9 cellular contexts compared by ENCODE assay signal in genomic region chr1:244350027-244350426, GRCh38.
DNase-seq lines count a peak whose midpoint lies in the region; ATAC-seq and TF ChIP-seq lines count a peak whose summit lies in the region.
"Had no signal": no experiment of that assay in that cellular context is flagged by ENCODE, and none has a peak within 500 bp of the region (broad histone marks: within the 10 kb centered on the region; RNA-seq: fewer than 3 reads in every experiment).

No MANE protein-coding gene starts in this region.

- WGBS in upper lobe of left lung, 2 donors: 56 to 74% methylated on average over 6 of the region's 6 CpGs

- H3K4me1 ChIP-seq in upper lobe of left lung: peaks cover 0 to 4% (median 0%) of the 10 kb centered on the region in 4 donors

- peaks cover 23% of the 10 kb centered on the region for H3K4me1 Mint-ChIP-seq in activated T-helper 17 cell treated with anti-CD3 and anti-CD28 coated beads, Interleukin-2, amount 50 U/mL, for 72 hours

- peak; percentile 74 for ATAC-seq in GM19467 (IDR thresholded peaks at IDR 0.05; ENCODE audit: unreplicated experiment)
- ATAC-seq in HG03139 (IDR thresholded peaks at IDR 0.05; ENCODE audit: unreplicated experiment): peak; percentile 66
- ATAC-seq in activated T-helper 17 cell treated with anti-CD3 and anti-CD28 coated beads, Interleukin-2, amount 50 U/mL, for 72 hours (replicated peaks): peak; percentile 77
- no peak for ATAC-seq in upper lobe of left lung (ENCODE audit: low FRiP score in 2 of 2)
- no peak for ATAC-seq in left cardiac atrium

- TF ChIP-seq EP300 in upper lobe of left lung (IDR thresholded peaks at IDR 0.05): no peak

- H3K27ac ChIP-seq in upper lobe of left lung: no peak overlapping the region

- no peaks in the 10 kb centered on the region for H3K27me3 ChIP-seq in upper lobe of left lung

- TF ChIP-seq CTCF in GM10248 (IDR thresholded peaks at IDR 0.05; ENCODE audit: control extremely low read depth, extremely low read depth, low read depth, missing control alignments) (no peak), upper lobe of left lung (IDR thresholded peaks at IDR 0.05) (no peak)

- H3K36me3 Mint-ChIP-seq in activated T-helper 17 cell treated with anti-CD3 and anti-CD28 coated beads, Interleukin-2, amount 50 U/mL, for 72 hours (ENCODE audit: low read depth): no peaks in the 10 kb centered on the region

- H3K27me3 Mint-ChIP-seq in activated T-helper 17 cell treated with anti-CD3 and anti-CD28 coated beads, Interleukin-2, amount 50 U/mL, for 72 hours: peaks cover 19% of the 10 kb centered on the region

- no peak overlapping the region for H3K4me3 ChIP-seq in upper lobe of left lung

- DNase-seq in GM10248 (ENCODE audit: extremely low spot score) (peak; percentile 48), GDM1 (lab: John Stamatoyannopoulos, UW) (no peak), NAMALWA (ENCODE audit: low spot score) (no peak), upper lobe of left lung (no peak), left cardiac atrium (no peak)
- DNase-seq: Kasumi-1 had no signal

- POLR2A ChIA-PET in GM10248 (lab: Yijun Ruan, JAX): no interaction called here

- intact Hi-C loops in left cardiac atrium (cut with DNase I): no loop called here

- H3K4me3 Mint-ChIP-seq in activated T-helper 17 cell treated with anti-CD3 and anti-CD28 coated beads, Interleukin-2, amount 50 U/mL, for 72 hours: peak overlapping the region; percentile 73

- no peaks in the 10 kb centered on the region for H3K36me3 ChIP-seq in upper lobe of left lung

- no peak for TF ChIP-seq POLR2A in upper lobe of left lung (IDR thresholded peaks at IDR 0.05)

- H3K9me3 Mint-ChIP-seq in activated T-helper 17 cell treated with anti-CD3 and anti-CD28 coated beads, Interleukin-2, amount 50 U/mL, for 72 hours: no peaks in the 10 kb centered on the region

- CTCF ChIA-PET in GM10248 (lab: Yijun Ruan, JAX): no interaction called here

- H3K9me3 ChIP-seq in upper lobe of left lung: no peaks in the 10 kb centered on the region

- peak overlapping the region; percentile 90 for H3K27ac Mint-ChIP-seq in activated T-helper 17 cell treated with anti-CD3 and anti-CD28 coated beads, Interleukin-2, amount 50 U/mL, for 72 hours

Comparison
In these comparisons a context has a peak if more than half of its experiments do, and no peak if none do; other contexts are left out.
1. ATAC-seq: peak in GM19467 (single experiment), HG03139 (single experiment) and activated T-helper 17 cell treated with anti-CD3 and anti-CD28 coated beads, Interleukin-2, amount 50 U/mL, for 72 hours (single experiment); none in upper lobe of left lung (0 of 2) and left cardiac atrium (0 of 2).